ENCODE assay signal across 8 cellular contexts in genomic region chr10:73873163-73873842, GRCh38. TPM values are rescaled to one million over a fixed set of nuclear protein-coding genes. Genes with fewer than 3 reads are reported as not detected.
DNase-seq lines count a peak whose midpoint lies in the region; ATAC-seq, FAIRE-seq and TF ChIP-seq lines count a peak whose summit lies in the region.

No MANE protein-coding gene starts in this region.

- TF ChIP-seq CTCF in MM.1S (IDR thresholded peaks at IDR 0.05; ENCODE audit: low read length) (no peak), nephron progenitor cell (IDR thresholded peaks at IDR 0.05) (no peak), body of pancreas (IDR thresholded peaks at IDR 0.05) (no peak)

- DNase-seq in MM.1S (peak; percentile 3), nephron progenitor cell (no peak), urothelium cell line (ENCODE audit: low spot score) (no peak), body of pancreas (no peak), GF-D8 (lab: John Stamatoyannopoulos, UW) (no peak), SHP77 (lab: John Stamatoyannopoulos, UW) (no peak)

- H4K20me1 ChIP-seq in BLaER1 (peaks cover 19% of the 10 kb centered on the region), MM.1S (ENCODE audit: insufficient read depth, low read length) (no peaks in the 10 kb centered on the region; the same call in 1 of the 2 replicates)

- H3K4me3 ChIP-seq in BLaER1 (peak overlapping the region; percentile 74), MM.1S (ENCODE audit: low read length) (peak overlapping the region; percentile 29; the same call in 1 of the 2 replicates), duodenal mucosa (ENCODE audit: low read depth in 1 of 2, low read length in 2 of 2) (peak overlapping the region; percentile 68 to 70), body of pancreas (peak overlapping the region in 1 of 2 donors; percentile 57)

- no peak for ATAC-seq in body of pancreas

- intact Hi-C loops in body of pancreas (cut with DNase I) = no loop called here

- peaks cover 35% of the 10 kb centered on the region for H3K79me2 ChIP-seq in MM.1S (ENCODE audit: low read length)

- WGBS in body of pancreas, 2 donors = 39 to 78% methylated on average over 14 to 27 of the region's 32 CpGs

- H3K4me1 ChIP-seq in BLaER1 = peaks cover 53% of the 10 kb centered on the region
- H3K4me1 ChIP-seq in MM.1S (ENCODE audit: low read length) = peaks cover 9% of the 10 kb centered on the region
- peaks cover 61 to 63% of the 10 kb centered on the region in 2 donors for H3K4me1 ChIP-seq in duodenal mucosa (ENCODE audit: control insufficient read depth in 1 of 2, insufficient read depth in 2 of 2, low read length in 2 of 2)
- peaks cover 30% of the 10 kb centered on the region for H3K4me1 ChIP-seq in body of pancreas

- H3K4me3 Mint-ChIP-seq in nephron progenitor cell = peak overlapping the region; percentile 83

- peak overlapping the region; percentile 93 for H3K4me2 ChIP-seq in BLaER1
- peak overlapping the region; percentile 60 for H3K4me2 ChIP-seq in MM.1S (ENCODE audit: low read depth, low read length)

- TF ChIP-seq POLR2A in body of pancreas (IDR thresholded peaks at IDR 0.05) = no peak

- no peak for FAIRE-seq in urothelium cell line (lab: Jason Lieb, UNC)

- peaks cover 53% of the 10 kb centered on the region for H3K4me1 Mint-ChIP-seq in nephron progenitor cell

- H3K27me3 ChIP-seq in BLaER1 (no peaks in the 10 kb centered on the region), MM.1S (replicated peaks; ENCODE audit: insufficient read depth, low read length) (no peaks in the 10 kb centered on the region), duodenal mucosa (ENCODE audit: control insufficient read depth in 1 of 2, insufficient read depth in 2 of 2, low read length in 2 of 2) (no peaks in the 10 kb centered on the region), body of pancreas (no peaks in the 10 kb centered on the region)

- H3K27ac ChIP-seq in BLaER1 (no peak overlapping the region), MM.1S (ENCODE audit: low read length) (no peak overlapping the region), duodenal mucosa (ENCODE audit: low read depth, low read length) (no peak overlapping the region), body of pancreas (peak overlapping the region in 1 of 4 donors; percentile 59)

- peaks cover 6% of the 10 kb centered on the region; the same call in 1 of the 2 replicates for H3F3A ChIP-seq in MM.1S (ENCODE audit: insufficient read depth, low read length)

- H3K9me3 ChIP-seq in BLaER1 = no peaks in the 10 kb centered on the region
- no peaks in the 10 kb centered on the region for H3K9me3 ChIP-seq in MM.1S (replicated peaks; ENCODE audit: insufficient read depth, low read length)
- H3K9me3 ChIP-seq in duodenal mucosa (ENCODE audit: control insufficient read depth in 1 of 2, low read length in 2 of 2) = no peaks in the 10 kb centered on the region
- no peaks in the 10 kb centered on the region for H3K9me3 ChIP-seq in body of pancreas

- H3K9me2 ChIP-seq in MM.1S (replicated peaks; ENCODE audit: insufficient read depth, low read length) = no peaks in the 10 kb centered on the region

- H3K9ac ChIP-seq in BLaER1 (peak overlapping the region; percentile 67; the same call in 1 of the 2 replicates), MM.1S (ENCODE audit: low read length) (no peak overlapping the region), duodenal mucosa (ENCODE audit: low read depth in 1 of 2, low read length in 2 of 2) (peak overlapping the region; percentile 45 to 63)

- no peak overlapping the region for H2AFZ ChIP-seq in MM.1S (ENCODE audit: low read length)

- H3K9me3 Mint-ChIP-seq in nephron progenitor cell = no peaks in the 10 kb centered on the region

- H3K36me3 ChIP-seq in BLaER1 (peaks cover 36% of the 10 kb centered on the region), MM.1S (replicated peaks; ENCODE audit: insufficient read depth, low read length) (no peaks in the 10 kb centered on the region), duodenal mucosa (ENCODE audit: control insufficient read depth in 1 of 2, insufficient read depth in 2 of 2, low read length in 2 of 2) (peaks cover 27 to 34% of the 10 kb centered on the region in 2 donors), body of pancreas (replicated peaks in 1 of 2; ENCODE audit: insufficient read depth in 1 of 2, low read depth in 2 of 2) (no peaks in the 10 kb centered on the region)

- H3K36me3 Mint-ChIP-seq in nephron progenitor cell (ENCODE audit: low read depth) = peaks cover 6% of the 10 kb centered on the region

- H3K27me3 Mint-ChIP-seq in nephron progenitor cell (ENCODE audit: low read depth, poor library complexity) = peaks cover 26% of the 10 kb centered on the region

- no peak overlapping the region for H3K27ac Mint-ChIP-seq in nephron progenitor cell

RNA-seq across cellular contexts. Expression of gene CAMK2G, which starts 1.1 kb away (rescaled TPM):
- total RNA-seq in body of pancreas = 10 to 100 TPM; 14.8 to 17.4 TPM

RNA-seq across cellular contexts. Expression of gene PLAU, which starts 37.6 kb away (rescaled TPM):
- total RNA-seq in body of pancreas = 1 to 10 TPM; 1.6 to 4.3 TPM
